Comparison of ENCODE assay signal across 30 cellular contexts in the genomic region with DNA sequence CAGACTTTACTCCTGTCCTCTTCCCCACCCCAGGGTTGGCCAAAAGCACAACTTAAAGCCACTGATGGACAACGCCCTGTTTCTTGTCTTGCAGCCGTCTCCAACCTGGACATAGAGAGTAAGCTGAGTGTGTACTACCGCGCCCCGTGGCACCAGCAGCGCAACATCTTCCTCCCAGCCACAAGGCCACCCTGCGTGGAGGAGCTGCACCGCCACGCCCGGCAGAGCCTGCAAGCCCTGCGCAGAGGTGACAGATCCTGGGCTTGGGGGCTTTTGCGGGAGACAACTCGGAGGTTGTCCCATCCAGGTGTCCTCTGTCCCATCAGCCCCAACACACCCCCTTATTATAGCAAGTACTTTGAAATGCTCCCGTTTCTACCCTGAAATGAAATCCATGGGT. TPM values are rescaled to one million over a fixed set of nuclear protein-coding genes. Genes with fewer than 3 reads are reported as not detected.
A peak's percentile ranks its signal among the peaks of the same experiment; 100 is the strongest.
DNase-seq lines count a peak whose midpoint lies in the region; TF ChIP-seq lines count a peak whose summit lies in the region.
"Had no signal": no experiment of that assay in that cellular context is flagged by ENCODE, and none has a peak within 500 bp of the region (broad histone marks: within the 10 kb centered on the region; RNA-seq: fewer than 3 reads in every experiment).

No MANE protein-coding gene starts in this region.

- no peaks in the 10 kb centered on the region for H3K4me1 ChIP-seq in trophoblast cell (ENCODE audit: control insufficient read depth in 1 of 2, insufficient read depth in 2 of 2, low read length in 2 of 2)
- H3K4me1 ChIP-seq: BE2C, Caco-2 had no signal

- peaks cover 16% of the 10 kb centered on the region for H3K4me1 Mint-ChIP-seq in progenitor cell of endocrine pancreas (ENCODE audit: low read depth)
- H3K4me1 Mint-ChIP-seq: CD4-positive, CD25-positive, alpha-beta regulatory T cell had no signal

- no peak for DNase-seq in trophoblast cell
- DNase-seq in progenitor cell of endocrine pancreas (ENCODE audit: low spot score, unreplicated experiment): no peak
- no peak for DNase-seq in KBM-7
- no peak for DNase-seq in EL
- DNase-seq: 8988T; ACHN; AML-193; BE2C; C1 segment of cervical spinal cord; Caco-2; Calu3; CD4-positive, alpha-beta memory T cell; CD4-positive, alpha-beta T cell; CD4-positive, CD25-positive, alpha-beta regulatory T cell; CD8-positive, alpha-beta memory T cell; CD8-positive, alpha-beta T cell; COR-L47; DMS 273 treated with DMSO at 0.1 percent for 48 hours; DMS153; DMS53; DMS79; DMS79 treated with DMSO at 0.1 percent for 48 hours; DND-41 had no signal

- H3K27me3 ChIP-seq in trophoblast cell (ENCODE audit: insufficient read depth, low read length): no peaks in the 10 kb centered on the region
- H3K27me3 ChIP-seq: BE2C had no signal

- no peaks in the 10 kb centered on the region for H3K36me3 ChIP-seq in trophoblast cell (ENCODE audit: control insufficient read depth in 1 of 2, insufficient read depth in 2 of 2, low read length in 2 of 2)
- H3K36me3 ChIP-seq: BE2C; BLaER1; BLaER1 treated with 17β-estradiol and CSF1 and Interleukin-3, amounts not matched to agents 10 nM and 100 nM had no signal

- no peak overlapping the region for H3K14ac ChIP-seq in trophoblast cell (ENCODE audit: low read length)

- no peak overlapping the region for H3K27ac ChIP-seq in trophoblast cell (ENCODE audit: low read depth, low read length)
- H3K27ac ChIP-seq: 22Rv1; BLaER1; BLaER1 treated with 17β-estradiol and CSF1 and Interleukin-3, amounts not matched to agents 10 nM and 100 nM; C4-2B had no signal

- no peaks in the 10 kb centered on the region for H3K79me2 ChIP-seq in trophoblast cell (ENCODE audit: control insufficient read depth, insufficient read depth, low read length, poor library complexity)

- TF ChIP-seq CTCF in progenitor cell of endocrine pancreas (IDR thresholded peaks at IDR 0.05; ENCODE audit: unreplicated experiment): no peak

- H3K27me3 Mint-ChIP-seq in progenitor cell of endocrine pancreas: no peaks in the 10 kb centered on the region
- H3K27me3 Mint-ChIP-seq: B cell; CD4-positive, alpha-beta T cell had no signal

- in situ Hi-C loops in KBM-7 (cut with MboI; ENCODE audit: low pct_unique_long_range_greater_than_20kb, low sequenced_read_pairs): no loop called here

- no peak overlapping the region for H3K4me2 ChIP-seq in trophoblast cell (ENCODE audit: low read length)
- H3K4me2 ChIP-seq: A549; BLaER1; BLaER1 treated with 17β-estradiol and CSF1 and Interleukin-3, amounts not matched to agents 10 nM and 100 nM had no signal

- peak overlapping the region; percentile 58 for H3K27ac Mint-ChIP-seq in progenitor cell of endocrine pancreas
- H3K27ac Mint-ChIP-seq: B cell; CD14-positive monocyte; CD4-positive, alpha-beta memory T cell; CD4-positive, alpha-beta T cell; CD4-positive, CD25-positive, alpha-beta regulatory T cell; CD8-positive, alpha-beta memory T cell; CD8-positive, alpha-beta T cell had no signal

- peak overlapping the region; percentile 62 for H4K12ac ChIP-seq in trophoblast cell (ENCODE audit: low read depth, low read length)

- H3K18ac ChIP-seq in trophoblast cell (ENCODE audit: low read length): no peak overlapping the region

- no peaks in the 10 kb centered on the region for H3K9me3 Mint-ChIP-seq in progenitor cell of endocrine pancreas (ENCODE audit: low read depth)
- H3K9me3 Mint-ChIP-seq: CD4-positive, alpha-beta T cell; CD4-positive, CD25-positive, alpha-beta regulatory T cell; CD8-positive, alpha-beta T cell had no signal

- no peak overlapping the region for H3K9ac ChIP-seq in trophoblast cell (ENCODE audit: low read length)
- H3K9ac ChIP-seq: BLaER1; BLaER1 treated with 17β-estradiol and CSF1 and Interleukin-3, amounts not matched to agents 10 nM and 100 nM had no signal

- H3K4me3 Mint-ChIP-seq in progenitor cell of endocrine pancreas (ENCODE audit: low read depth): no peak overlapping the region
- H3K4me3 Mint-ChIP-seq: B cell; CD14-positive monocyte; CD4-positive, alpha-beta memory T cell; CD4-positive, alpha-beta T cell; CD4-positive, CD25-positive, alpha-beta regulatory T cell; CD8-positive, alpha-beta memory T cell; CD8-positive, alpha-beta T cell had no signal

- no peak overlapping the region for H3K23ac ChIP-seq in trophoblast cell (ENCODE audit: low read length)

- no peak overlapping the region for H3K4ac ChIP-seq in trophoblast cell (ENCODE audit: low read depth, low read length)

- H4K8ac ChIP-seq in trophoblast cell (ENCODE audit: low read depth, low read length): no peak overlapping the region

- H2AFZ ChIP-seq in trophoblast cell (ENCODE audit: insufficient read depth, low read length, poor library complexity): no peak overlapping the region

- H2BK120ac ChIP-seq in trophoblast cell (ENCODE audit: insufficient read depth, low read length, poor library complexity): no peak overlapping the region

- H3K9me3 ChIP-seq in trophoblast cell (ENCODE audit: insufficient read depth, low read depth, low read length): no peaks in the 10 kb centered on the region
- H3K9me3 ChIP-seq: A549, BE2C, Caco-2 had no signal

- no peaks in the 10 kb centered on the region for H3K79me1 ChIP-seq in trophoblast cell (ENCODE audit: low read length)

- H2AK5ac ChIP-seq in trophoblast cell (ENCODE audit: low read length): no peak overlapping the region

- H2BK5ac ChIP-seq in trophoblast cell (ENCODE audit: low read depth, low read length, poor library complexity): no peak overlapping the region

- no peak overlapping the region for H3K4me3 ChIP-seq in trophoblast cell (ENCODE audit: low read depth, low read length)
- H3K4me3 ChIP-seq: A549; BLaER1; BLaER1 treated with 17β-estradiol and CSF1 and Interleukin-3, amounts not matched to agents 10 nM and 100 nM had no signal

- peaks cover 14% of the 10 kb centered on the region for H3K36me3 Mint-ChIP-seq in progenitor cell of endocrine pancreas (ENCODE audit: insufficient read depth)
- H3K36me3 Mint-ChIP-seq: CD14-positive monocyte; CD4-positive, alpha-beta memory T cell; CD4-positive, CD25-positive, alpha-beta regulatory T cell; CD8-positive, alpha-beta memory T cell; CD8-positive, alpha-beta T cell had no signal

- no peak overlapping the region for H4K91ac ChIP-seq in trophoblast cell (ENCODE audit: low read depth, low read length)

- no peak overlapping the region for H2BK12ac ChIP-seq in trophoblast cell (ENCODE audit: low read length)

- WGBS in trophoblast cell (ENCODE audit: extremely low coverage, insufficient coverage, insufficient read length): no CpG with 5 or more reads among the region's 14 CpGs

RNA-seq across cellular contexts. Expression of a gene that starts 49.6 kb away (rescaled TPM):
- polyA plus RNA-seq in trophoblast cell (2013): 5.3 and 5.6 TPM in 2 replicates
- 3.7 and 4.6 TPM in 2 replicates for total RNA-seq in progenitor cell of endocrine pancreas
